Comparison of ENCODE assay signal across 1 cellular context in genomic region chr1:25748531-25749205, GRCh38.
TF ChIP-seq lines count a peak whose summit lies in the region.

No MANE protein-coding gene starts in this region.

TF ChIP-seq in H1, 55 proteins besides CTCF, POLR2A, EP300 and RAD21 (continued from another document):
- TF ChIP-seq, protein P1, sequence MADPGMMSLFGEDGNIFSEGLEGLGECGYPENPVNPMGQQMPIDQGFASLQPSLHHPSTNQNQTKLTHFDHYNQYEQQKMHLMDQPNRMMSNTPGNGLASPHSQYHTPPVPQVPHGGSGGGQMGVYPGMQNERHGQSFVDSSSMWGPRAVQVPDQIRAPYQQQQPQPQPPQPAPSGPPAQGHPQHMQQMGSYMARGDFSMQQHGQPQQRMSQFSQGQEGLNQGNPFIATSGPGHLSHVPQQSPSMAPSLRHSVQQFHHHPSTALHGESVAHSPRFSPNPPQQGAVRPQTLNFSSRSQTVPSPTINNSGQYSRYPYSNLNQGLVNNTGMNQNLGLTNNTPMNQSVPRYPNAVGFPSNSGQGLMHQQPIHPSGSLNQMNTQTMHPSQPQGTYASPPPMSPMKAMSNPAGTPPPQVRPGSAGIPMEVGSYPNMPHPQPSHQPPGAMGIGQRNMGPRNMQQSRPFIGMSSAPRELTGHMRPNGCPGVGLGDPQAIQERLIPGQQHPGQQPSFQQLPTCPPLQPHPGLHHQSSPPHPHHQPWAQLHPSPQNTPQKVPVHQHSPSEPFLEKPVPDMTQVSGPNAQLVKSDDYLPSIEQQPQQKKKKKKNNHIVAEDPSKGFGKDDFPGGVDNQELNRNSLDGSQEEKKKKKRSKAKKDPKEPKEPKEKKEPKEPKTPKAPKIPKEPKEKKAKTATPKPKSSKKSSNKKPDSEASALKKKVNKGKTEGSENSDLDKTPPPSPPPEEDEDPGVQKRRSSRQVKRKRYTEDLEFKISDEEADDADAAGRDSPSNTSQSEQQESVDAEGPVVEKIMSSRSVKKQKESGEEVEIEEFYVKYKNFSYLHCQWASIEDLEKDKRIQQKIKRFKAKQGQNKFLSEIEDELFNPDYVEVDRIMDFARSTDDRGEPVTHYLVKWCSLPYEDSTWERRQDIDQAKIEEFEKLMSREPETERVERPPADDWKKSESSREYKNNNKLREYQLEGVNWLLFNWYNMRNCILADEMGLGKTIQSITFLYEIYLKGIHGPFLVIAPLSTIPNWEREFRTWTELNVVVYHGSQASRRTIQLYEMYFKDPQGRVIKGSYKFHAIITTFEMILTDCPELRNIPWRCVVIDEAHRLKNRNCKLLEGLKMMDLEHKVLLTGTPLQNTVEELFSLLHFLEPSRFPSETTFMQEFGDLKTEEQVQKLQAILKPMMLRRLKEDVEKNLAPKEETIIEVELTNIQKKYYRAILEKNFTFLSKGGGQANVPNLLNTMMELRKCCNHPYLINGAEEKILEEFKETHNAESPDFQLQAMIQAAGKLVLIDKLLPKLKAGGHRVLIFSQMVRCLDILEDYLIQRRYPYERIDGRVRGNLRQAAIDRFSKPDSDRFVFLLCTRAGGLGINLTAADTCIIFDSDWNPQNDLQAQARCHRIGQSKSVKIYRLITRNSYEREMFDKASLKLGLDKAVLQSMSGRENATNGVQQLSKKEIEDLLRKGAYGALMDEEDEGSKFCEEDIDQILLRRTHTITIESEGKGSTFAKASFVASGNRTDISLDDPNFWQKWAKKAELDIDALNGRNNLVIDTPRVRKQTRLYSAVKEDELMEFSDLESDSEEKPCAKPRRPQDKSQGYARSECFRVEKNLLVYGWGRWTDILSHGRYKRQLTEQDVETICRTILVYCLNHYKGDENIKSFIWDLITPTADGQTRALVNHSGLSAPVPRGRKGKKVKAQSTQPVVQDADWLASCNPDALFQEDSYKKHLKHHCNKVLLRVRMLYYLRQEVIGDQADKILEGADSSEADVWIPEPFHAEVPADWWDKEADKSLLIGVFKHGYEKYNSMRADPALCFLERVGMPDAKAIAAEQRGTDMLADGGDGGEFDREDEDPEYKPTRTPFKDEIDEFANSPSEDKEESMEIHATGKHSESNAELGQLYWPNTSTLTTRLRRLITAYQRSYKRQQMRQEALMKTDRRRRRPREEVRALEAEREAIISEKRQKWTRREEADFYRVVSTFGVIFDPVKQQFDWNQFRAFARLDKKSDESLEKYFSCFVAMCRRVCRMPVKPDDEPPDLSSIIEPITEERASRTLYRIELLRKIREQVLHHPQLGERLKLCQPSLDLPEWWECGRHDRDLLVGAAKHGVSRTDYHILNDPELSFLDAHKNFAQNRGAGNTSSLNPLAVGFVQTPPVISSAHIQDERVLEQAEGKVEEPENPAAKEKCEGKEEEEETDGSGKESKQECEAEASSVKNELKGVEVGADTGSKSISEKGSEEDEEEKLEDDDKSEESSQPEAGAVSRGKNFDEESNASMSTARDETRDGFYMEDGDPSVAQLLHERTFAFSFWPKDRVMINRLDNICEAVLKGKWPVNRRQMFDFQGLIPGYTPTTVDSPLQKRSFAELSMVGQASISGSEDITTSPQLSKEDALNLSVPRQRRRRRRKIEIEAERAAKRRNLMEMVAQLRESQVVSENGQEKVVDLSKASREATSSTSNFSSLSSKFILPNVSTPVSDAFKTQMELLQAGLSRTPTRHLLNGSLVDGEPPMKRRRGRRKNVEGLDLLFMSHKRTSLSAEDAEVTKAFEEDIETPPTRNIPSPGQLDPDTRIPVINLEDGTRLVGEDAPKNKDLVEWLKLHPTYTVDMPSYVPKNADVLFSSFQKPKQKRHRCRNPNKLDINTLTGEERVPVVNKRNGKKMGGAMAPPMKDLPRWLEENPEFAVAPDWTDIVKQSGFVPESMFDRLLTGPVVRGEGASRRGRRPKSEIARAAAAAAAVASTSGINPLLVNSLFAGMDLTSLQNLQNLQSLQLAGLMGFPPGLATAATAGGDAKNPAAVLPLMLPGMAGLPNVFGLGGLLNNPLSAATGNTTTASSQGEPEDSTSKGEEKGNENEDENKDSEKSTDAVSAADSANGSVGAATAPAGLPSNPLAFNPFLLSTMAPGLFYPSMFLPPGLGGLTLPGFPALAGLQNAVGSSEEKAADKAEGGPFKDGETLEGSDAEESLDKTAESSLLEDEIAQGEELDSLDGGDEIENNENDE (IDR thresholded peaks at IDR 0.05; ENCODE audit: insufficient replicate concordance, low read length), result no peak
- TF ChIP-seq TCF12 (IDR thresholded peaks at IDR 0.05; ENCODE audit: low read depth, low read length) (no peak), PHF8 (conservative IDR thresholded peaks at IDR 0.05; ENCODE audit: low read depth, low read length) (no peak), BRCA1 (IDR thresholded peaks at IDR 0.05; ENCODE audit: low read depth, low read length) (no peak), NRF1 (IDR thresholded peaks at IDR 0.05; ENCODE audit: low read depth, low read length) (no peak), HDAC2 (IDR thresholded peaks at IDR 0.05; ENCODE audit: borderline replicate concordance in 1 of 2, low read depth in 2 of 2, low read length in 2 of 2) (no peak), HDAC6 (IDR thresholded peaks at IDR 0.05; ENCODE audit: low read depth, low read length) (no peak), TAF1 (IDR thresholded peaks at IDR 0.05; ENCODE audit: low read depth, low read length) (no peak), RNF2 (IDR thresholded peaks at IDR 0.05; ENCODE audit: borderline replicate concordance, low read depth, low read length, missing control alignments, poor library complexity, severe bottlenecking) (no peak), CHD1 (IDR thresholded peaks at IDR 0.05; ENCODE audit: low read depth, low read length) (no peak), KDM1A (IDR thresholded peaks at IDR 0.05; ENCODE audit: borderline replicate concordance, low read length) (no peak), TAF7 (optimal IDR thresholded peaks at IDR 0.05; ENCODE audit: borderline replicate concordance, low read depth, low read length) (no peak), SRF (IDR thresholded peaks at IDR 0.05; ENCODE audit: low read depth, low read length) (no peak), SIX5 (IDR thresholded peaks at IDR 0.05; ENCODE audit: low read depth, low read length) (no peak)
- TF ChIP-seq, protein P2, sequence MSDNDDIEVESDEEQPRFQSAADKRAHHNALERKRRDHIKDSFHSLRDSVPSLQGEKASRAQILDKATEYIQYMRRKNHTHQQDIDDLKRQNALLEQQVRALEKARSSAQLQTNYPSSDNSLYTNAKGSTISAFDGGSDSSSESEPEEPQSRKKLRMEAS (IDR thresholded peaks at IDR 0.05), result no peak
